In genomic region chr22:46065733-46066454, GRCh38 we compare ENCODE assay signal across 10 cellular contexts.
DNase-seq lines count a peak whose midpoint lies in the region; ATAC-seq and TF ChIP-seq lines count a peak whose summit lies in the region.
"Had no signal": no experiment of that assay in that cellular context is flagged by ENCODE, and none has a peak within 500 bp of the region (broad histone marks: within the 10 kb centered on the region; RNA-seq: fewer than 3 reads in every experiment).

No MANE protein-coding gene starts in this region.

- H3K4me1 ChIP-seq in IMR-90 (ENCODE audit: control insufficient read depth, insufficient read depth, low read length) (peaks cover 11% of the 10 kb centered on the region), H9 (ENCODE audit: insufficient read depth, low read length) (no peaks in the 10 kb centered on the region)

- H3K4me2 ChIP-seq in IMR-90 (ENCODE audit: low read depth, low read length) (no peak overlapping the region), H9 (ENCODE audit: insufficient read depth, insufficient read length, low read length) (no peak overlapping the region)

- H3K9ac ChIP-seq in IMR-90 (ENCODE audit: low read depth, low read length) (no peak overlapping the region), H9 (ENCODE audit: extremely low read depth, insufficient read length, low read length) (no peak overlapping the region)

- TF ChIP-seq CTCF in 22Rv1 (IDR thresholded peaks at IDR 0.05) (no peak), IMR-90 (conservative IDR thresholded peaks at IDR 0.05; ENCODE audit: low read depth, low read length) (no peak), coronary artery (IDR thresholded peaks at IDR 0.05) (no peak), GM20000 (IDR thresholded peaks at IDR 0.05; ENCODE audit: extremely low read depth, missing control alignments) (no peak), H9 (conservative IDR thresholded peaks at IDR 0.05) (no peak)

- H3K56ac ChIP-seq in IMR-90 (ENCODE audit: extremely low read depth, insufficient read depth, low read length): no peak overlapping the region
- H3K56ac ChIP-seq in H9 (ENCODE audit: insufficient read length, low read depth, low read length): no peak overlapping the region

- CTCF ChIA-PET in IMR-90 (lab: Yijun Ruan, JAX): no interaction called here

- no peaks in the 10 kb centered on the region for H3K36me3 Mint-ChIP-seq in H9 (ENCODE audit: insufficient read depth in 1 of 3, low read depth in 3 of 3)

- no peak overlapping the region for H3K14ac ChIP-seq in IMR-90 (replicated peaks; ENCODE audit: low read depth, low read length)
- no peak overlapping the region for H3K14ac ChIP-seq in H9 (ENCODE audit: insufficient read depth, low read length)

- H2AFZ ChIP-seq in IMR-90 (replicated peaks; ENCODE audit: low read length, poor library complexity) (no peak overlapping the region), H9 (ENCODE audit: low read length) (no peak overlapping the region)

- no peaks in the 10 kb centered on the region for H3K9me3 Mint-ChIP-seq in H9

- H3T11ph ChIP-seq in H9 (ENCODE audit: low read length): no peak overlapping the region

- no peak overlapping the region for H3K4me3 Mint-ChIP-seq in H9

- no peak overlapping the region for H3K27ac Mint-ChIP-seq in H9

- no peak overlapping the region for H2AK5ac ChIP-seq in IMR-90 (ENCODE audit: low read depth, low read length)
- H2AK5ac ChIP-seq in H9 (ENCODE audit: insufficient read length, low read length): no peak overlapping the region

- H2BK120ac ChIP-seq in IMR-90 (ENCODE audit: low read depth, low read length) (no peak overlapping the region), H9 (ENCODE audit: low read depth, low read length, poor library complexity, severe bottlenecking) (no peak overlapping the region)

- H3K27ac ChIP-seq in 22Rv1: peak overlapping the region; percentile 100
- H3K27ac ChIP-seq in IMR-90 (ENCODE audit: insufficient read depth, low read length): no peak overlapping the region
- H3K27ac ChIP-seq in coronary artery: peak overlapping the region; percentile 96 to 100
- H3K27ac ChIP-seq in H9 (ENCODE audit: insufficient read length, low read depth, low read length): no peak overlapping the region

- POLR2A ChIA-PET in IMR-90 (lab: Charles Lee; ENCODE audit: unreplicated experiment): no interaction called here

- no TSS peak for BruUV-seq in IMR-90 (replicated peaks; lab: Mats Ljungman, UMichigan)

- H4K91ac ChIP-seq in IMR-90 (ENCODE audit: insufficient read depth, low read depth, low read length) (no peak overlapping the region), H9 (ENCODE audit: insufficient read length, low read depth, low read length) (no peak overlapping the region)

- WGBS in IMR-90 (ENCODE audit: extremely low coverage in 2 of 2, insufficient read length in 1 of 2), 2 experiments: no CpG with 5 or more reads among the region's 1 CpG
- WGBS in H9 (ENCODE audit: extremely low coverage, insufficient read length, low lambda C conversion rate): no CpG with 5 or more reads among the region's 1 CpG

- in situ Hi-C loops in IMR-90 (cut with MboI; ENCODE audit: low sequenced_read_pairs): no loop called here

- peaks cover 3% of the 10 kb centered on the region for H3K9me1 ChIP-seq in IMR-90 (ENCODE audit: insufficient read depth, low read length)

- H3K27me3 Mint-ChIP-seq in H9 (ENCODE audit: low read depth): peaks cover 45% of the 10 kb centered on the region

- ATAC-seq in IMR-90 (ENCODE audit: low read depth): no peak
- no peak for ATAC-seq in sciatic nerve

- H3K27me3 ChIP-seq in IMR-90 (ENCODE audit: control insufficient read depth, insufficient read depth, low read length) (no peaks in the 10 kb centered on the region), H9 (ENCODE audit: insufficient read depth, low read length) (peaks cover 4% of the 10 kb centered on the region; the same call in 1 of the 2 replicates)

- no peaks in the 10 kb centered on the region for H3K79me2 ChIP-seq in H9 (ENCODE audit: insufficient read depth, low read length)

- H2BK20ac ChIP-seq in IMR-90 (ENCODE audit: low read depth, low read length): no peak overlapping the region
- no peak overlapping the region for H2BK20ac ChIP-seq in H9 (ENCODE audit: low read depth, low read length, poor library complexity, severe bottlenecking)

- H3K4me3 ChIP-seq in IMR-90 (ENCODE audit: insufficient read depth, low read depth, low read length): no peak overlapping the region
- peak overlapping the region; percentile 61 for H3K4me3 ChIP-seq in coronary artery

- H3K9me3 ChIP-seq in IMR-90 (ENCODE audit: control insufficient read depth, insufficient read depth, low read length) (no peaks in the 10 kb centered on the region), H9 (ENCODE audit: control insufficient read depth, low read depth, low read length) (no peaks in the 10 kb centered on the region)

- no peak overlapping the region for H2BK12ac ChIP-seq in H9 (ENCODE audit: insufficient read length, low read depth, low read length)

- peak overlapping the region; percentile 46; the same call in 1 of the 2 replicates for H3K23ac ChIP-seq in IMR-90 (ENCODE audit: low read depth, low read length)
- H3K23ac ChIP-seq in H9 (ENCODE audit: insufficient read length, low read depth, low read length): no peak overlapping the region

- H3K79me1 ChIP-seq in IMR-90 (ENCODE audit: low read depth in 1 of 2, low read length in 2 of 2): peaks cover 18 to 66% of the 10 kb centered on the region in 2 experiments
- H3K79me1 ChIP-seq in H9 (ENCODE audit: insufficient read depth, low read depth, low read length, poor library complexity, severe bottlenecking): no peaks in the 10 kb centered on the region

- intact Hi-C loops in IMR-90 (cut with micrococcal nuclease): no loop called here
- intact Hi-C loops in sciatic nerve (cut with DNase I): no loop called here

- H3K4me1 Mint-ChIP-seq in H9: peaks cover 5% of the 10 kb centered on the region in 2 experiments

- dilution Hi-C loops in IMR-90 (cut with HindIII; ENCODE audit: low sequenced_read_pairs, unreplicated experiment): no loop called here

- no peaks in the 10 kb centered on the region for H4K20me1 ChIP-seq in IMR-90 (ENCODE audit: insufficient read depth, low read length)
- no peaks in the 10 kb centered on the region for H4K20me1 ChIP-seq in H9 (ENCODE audit: control insufficient read depth, insufficient read depth, insufficient read length)

- H3K18ac ChIP-seq in IMR-90 (ENCODE audit: low read depth, low read length) (no peak overlapping the region), H9 (ENCODE audit: insufficient read length, low read depth, low read length) (no peak overlapping the region)

- H3K4ac ChIP-seq in IMR-90 (ENCODE audit: low read depth, low read length) (no peak overlapping the region), H9 (ENCODE audit: low read depth, low read length) (no peak overlapping the region)

- no peak overlapping the region for H2BK5ac ChIP-seq in IMR-90 (ENCODE audit: low read depth, low read length, poor library complexity, severe bottlenecking)
- no peak overlapping the region for H2BK5ac ChIP-seq in H9 (ENCODE audit: insufficient read length, low read length)

- peaks cover 4% of the 10 kb centered on the region for H3K23me2 ChIP-seq in H9 (ENCODE audit: insufficient read length, low read depth, low read length, poor library complexity, severe bottlenecking)

- H4K5ac ChIP-seq in IMR-90 (ENCODE audit: low read depth, low read length) (no peak overlapping the region), H9 (ENCODE audit: insufficient read length, low read depth, low read length) (no peak overlapping the region)

- H2AK9ac ChIP-seq in IMR-90 (replicated peaks; ENCODE audit: low read depth, low read length, poor library complexity): no peak overlapping the region

- peaks cover 3% of the 10 kb centered on the region; the same call in 1 of the 2 replicates for H3K36me3 ChIP-seq in IMR-90 (ENCODE audit: control insufficient read depth, insufficient read depth, low read length)

- no peak for TF ChIP-seq POLR2A in IMR-90 (IDR thresholded peaks at IDR 0.05; ENCODE audit: low read depth, low read length)

- no peak for TF ChIP-seq RAD21 in IMR-90 (IDR thresholded peaks at IDR 0.05; ENCODE audit: low read length)

- no peak overlapping the region for H2BK15ac ChIP-seq in IMR-90 (ENCODE audit: low read depth, low read length)
- no peak overlapping the region for H2BK15ac ChIP-seq in H9 (ENCODE audit: low read depth, low read length)

- DNase-seq in IMR-90 (no peak), coronary artery (ENCODE audit: low spot score) (no peak), myocyte (ENCODE audit: low read depth) (peak; percentile 60), GM20000 (ENCODE audit: low spot score) (no peak), H9 (no peak), sciatic nerve (ENCODE audit: low spot score) (no peak), RKO (ENCODE audit: low spot score) (no peak)
- DNase-seq: activated CD8-positive, alpha-beta memory T cell treated with anti-CD3 and anti-CD28 coated beads for 24 hours; NCI-H1930 had no signal

- H4K8ac ChIP-seq in IMR-90 (ENCODE audit: low read depth in 2 of 2, low read length in 2 of 2) (no peak overlapping the region), H9 (replicated peaks; ENCODE audit: insufficient read length, low read depth, low read length) (no peak overlapping the region)

TF ChIP-seq in IMR-90, 13 proteins besides CTCF, POLR2A, EP300 and RAD21:
- TF ChIP-seq MAFK (IDR thresholded peaks at IDR 0.05; ENCODE audit: low read depth, low read length) (no peak), BHLHE40 (IDR thresholded peaks at IDR 0.05; ENCODE audit: low read depth, low read length) (no peak), SMC3 (IDR thresholded peaks at IDR 0.05; ENCODE audit: low read depth, low read length) (no peak)

Comparison
In these comparisons a context has a peak if more than half of its experiments do, and no peak if none do; other contexts are left out.
1. H3K27ac ChIP-seq: peak in 22Rv1 (single experiment) and coronary artery (2 of 2); none in IMR-90 (single experiment) and H9 (single experiment).